In genomic region chr4:83074086-83074704, GRCh38 we compare ENCODE assay signal across 8 cellular contexts. TPM values are rescaled to one million over a fixed set of nuclear protein-coding genes. Genes with fewer than 3 reads are reported as not detected.
DNase-seq lines count a peak whose midpoint lies in the region; ATAC-seq, FAIRE-seq and TF ChIP-seq lines count a peak whose summit lies in the region.

No MANE protein-coding gene starts in this region.

- no peak overlapping the region for H3K27ac ChIP-seq in breast epithelium

- DNase-seq in GM12864 (ENCODE audit: low read depth) (peak; percentile 94), NB4 (ENCODE audit: low read depth) (peak; percentile 88), SW 1271 (lab: John Stamatoyannopoulos, UW) (peak; percentile 36 to 67), breast epithelium (ENCODE audit: low spot score in 2 of 2) (no peak), kidney tubule cell (ENCODE audit: low spot score) (peak; percentile 72)
- DNase-seq in stimulated activated CD8-positive, alpha-beta memory T cell treated with anti-CD3 and anti-CD28 coated beads, Interleukin-4, amount 100 ng/mL, for 48 hours = peak; percentile 41

- H3K4me3 ChIP-seq in GM12864 (ENCODE audit: low read depth, low read length) (no peak overlapping the region), NB4 (ENCODE audit: low read depth, low read length) (no peak overlapping the region), breast epithelium (no peak overlapping the region)

- ATAC-seq in HG02623 (IDR thresholded peaks at IDR 0.05; ENCODE audit: unreplicated experiment) = peak; percentile 91

- no peaks in the 10 kb centered on the region for H3K27me3 ChIP-seq in breast epithelium

- intact Hi-C loops in breast epithelium (cut with DNase I; ENCODE audit: low total_unique reads) = no loop called here

- no peaks in the 10 kb centered on the region for H3K4me1 ChIP-seq in breast epithelium

- no peaks in the 10 kb centered on the region for H3K36me3 ChIP-seq in breast epithelium

- no peak for TF ChIP-seq POLR2A in NB4 (IDR thresholded peaks at IDR 0.05; ENCODE audit: extremely low read depth, insufficient read length)
- no peak for TF ChIP-seq POLR2A in breast epithelium (IDR thresholded peaks at IDR 0.05)

- no peaks in the 10 kb centered on the region for H3K9me3 ChIP-seq in breast epithelium

- peak; percentile 69 for TF ChIP-seq CTCF in GM12864 (IDR thresholded peaks at IDR 0.05; ENCODE audit: low read depth, low read length, missing control alignments)
- TF ChIP-seq CTCF in NB4 (IDR thresholded peaks at IDR 0.05; ENCODE audit: low read depth, low read length) = peak; percentile 77
- TF ChIP-seq CTCF in breast epithelium (IDR thresholded peaks at IDR 0.05) = peak; percentile 32 to 62 (median 46)

- FAIRE-seq in A204.1 (lab: Jason Lieb, UNC) = peak; percentile 97

RNA-seq across cellular contexts. Expression of gene COPS4, which starts 39.2 kb away (rescaled TPM):
- total RNA-seq in breast epithelium = 10 to 100 TPM; 55.8 to 67.9 (median 56.4) TPM

RNA-seq across cellular contexts. Expression of gene PLAC8, which starts 40.3 kb away (rescaled TPM):
- 1 to 10 TPM; 1.1 to 7.9 (median 4.5) TPM for total RNA-seq in breast epithelium

Comparison
In these comparisons a context has a peak if more than half of its experiments do, and no peak if none do; other contexts are left out.
1. DNase-seq: peak in GM12864 (single experiment), NB4 (single experiment), SW 1271 (2 of 2), kidney tubule cell (single experiment) and stimulated activated CD8-positive, alpha-beta memory T cell treated with anti-CD3 and anti-CD28 coated beads, Interleukin-4, amount 100 ng/mL, for 48 hours (single experiment); none in breast epithelium (0 of 2).
2. Peak in every context shown above with its lines, with median percentiles within 50 percentile points of each other: CTCF ChIP-seq.